ENCODE assay signal across 8 cellular contexts in genomic region chr3:128649264-128649663, GRCh38. TPM values are rescaled to one million over a fixed set of nuclear protein-coding genes. Genes with fewer than 3 reads are reported as not detected.
A peak's percentile ranks its signal among the peaks of the same experiment; 100 is the strongest.
DNase-seq lines count a peak whose midpoint lies in the region; ATAC-seq, FAIRE-seq and TF ChIP-seq lines count a peak whose summit lies in the region.

No MANE protein-coding gene starts in this region.

- H3K79me2 ChIP-seq in PC-3 (ENCODE audit: low read length), result peaks cover 64% of the 10 kb centered on the region

- ATAC-seq in PC-3 (no peak), GM21717 (IDR thresholded peaks at IDR 0.05; ENCODE audit: unreplicated experiment) (no peak)

- TF ChIP-seq CTCF in PC-3 (conservative IDR thresholded peaks at IDR 0.05; ENCODE audit: low read depth, low read length) (no peak), epithelial cell of proximal tubule (conservative IDR thresholded peaks at IDR 0.05; ENCODE audit: low read depth, low read length) (no peak)

- peak overlapping the region; percentile 73 for H3K9ac ChIP-seq in ES-I3 (ENCODE audit: low read depth, low read length)
- peak overlapping the region; percentile 99 for H3K9ac ChIP-seq in PC-3 (ENCODE audit: low read length)

- peaks cover 5% of the 10 kb centered on the region; the same call in 1 of the 2 replicates for H3K36me3 ChIP-seq in ES-I3 (ENCODE audit: insufficient read depth, low read length)
- peaks cover 7% of the 10 kb centered on the region for H3K36me3 ChIP-seq in PC-3 (ENCODE audit: low read depth, low read length)

- intact Hi-C loops in PC-3 (cut with micrococcal nuclease), result no loop called here

- H3K4me1 ChIP-seq in ES-I3 (ENCODE audit: insufficient read depth, low read length) (no peaks in the 10 kb centered on the region), PC-3 (ENCODE audit: insufficient read depth, low read length) (peaks cover 6% of the 10 kb centered on the region; the same call in 1 of the 2 replicates)

- H3K4me3 ChIP-seq in PC-3 (ENCODE audit: low read length), result peak overlapping the region; percentile 100
- peak overlapping the region; percentile 88 for H3K4me3 ChIP-seq in epithelial cell of proximal tubule (ENCODE audit: low read depth, low read length)

- no peak overlapping the region for H3K27ac ChIP-seq in PC-3 (ENCODE audit: low read length)

- no peaks in the 10 kb centered on the region for H3K9me2 ChIP-seq in PC-3 (replicated peaks; ENCODE audit: low read length)

- no peaks in the 10 kb centered on the region for H3K27me3 ChIP-seq in PC-3 (ENCODE audit: low read length)

- BruUV-seq in PC-3 (replicated peaks; lab: Mats Ljungman, UMichigan), result no TSS peak

- CTCF ChIA-PET in PC-3 (lab: Charles Lee), result no interaction called here

- H3K9me3 ChIP-seq in ES-I3 (ENCODE audit: control insufficient read depth, insufficient read depth, low read length), result no peaks in the 10 kb centered on the region
- no peaks in the 10 kb centered on the region for H3K9me3 ChIP-seq in PC-3 (ENCODE audit: low read length)

- peak; percentile 4 for DNase-seq in PC-3
- no peak for DNase-seq in epithelial cell of proximal tubule (ENCODE audit: low read depth)
- peak; percentile 12 for DNase-seq in renal cortical epithelial cell (ENCODE audit: low read depth)
- no peak for DNase-seq in glomerular visceral epithelial cell (ENCODE audit: extremely low spot score)
- DNase-seq in urothelium cell line (ENCODE audit: low spot score), result no peak
- no peak for DNase-seq in amniotic stem cell (lab: John Stamatoyannopoulos, UW)

- no peak overlapping the region for H2AFZ ChIP-seq in PC-3 (ENCODE audit: low read length)

- POLR2A ChIA-PET in PC-3 (lab: Charles Lee; ENCODE audit: unreplicated experiment), result interaction anchor here (0.6 kb wide), 1 partner anchor 230 kb away, joined by 3 read pairs; the partner anchor contains the start of gene ACAD9

- peaks cover 23% of the 10 kb centered on the region for H4K20me1 ChIP-seq in PC-3 (ENCODE audit: low read length)

- peak overlapping the region; percentile 89 for H3K4me2 ChIP-seq in PC-3 (ENCODE audit: low read length)

- no peak for FAIRE-seq in urothelium cell line (lab: Jason Lieb, UNC)

- H3F3A ChIP-seq in PC-3 (ENCODE audit: low read length, unreplicated experiment), result no peaks in the 10 kb centered on the region

RNA-seq across cellular contexts. Expression of gene RPN1, which starts 1.4 kb away (rescaled TPM):
- total RNA-seq in PC-3 (2014; rRNA removed), result 262 and 270 TPM in 2 replicates
- total RNA-seq in epithelial cell of proximal tubule, result 285 and 329 TPM in 2 replicates
- 339 and 570 TPM in 2 replicates for total RNA-seq in renal cortical epithelial cell

Comparison
In these comparisons a context has a peak if more than half of its experiments do, and no peak if none do; other contexts are left out.
1. DNase-seq: peak in PC-3 (single experiment) and renal cortical epithelial cell (single experiment); none in epithelial cell of proximal tubule (single experiment), glomerular visceral epithelial cell (single experiment), urothelium cell line (single experiment) and amniotic stem cell (single experiment).